Comparison of ENCODE assay signal across 1 cellular context in genomic region chr22:48954781-48955311, GRCh38.
TF ChIP-seq lines count a peak whose summit lies in the region.

No MANE protein-coding gene starts in this region.

TF ChIP-seq in HepG2, 621 proteins besides CTCF, POLR2A, EP300 and RAD21 (continued from another document):
- no peak for TF ChIP-seq TRAFD1 (CRISPR knock-in tag; IDR thresholded peaks at IDR 0.05; ENCODE audit: borderline replicate concordance)
- TF ChIP-seq ZNF224 (CRISPR knock-in tag; IDR thresholded peaks at IDR 0.05): no peak
- no peak for TF ChIP-seq FOXK1 (CRISPR knock-in tag; IDR thresholded peaks at IDR 0.05; ENCODE audit: borderline replicate concordance, low read depth)
- TF ChIP-seq IRF9 (CRISPR knock-in tag; IDR thresholded peaks at IDR 0.05; ENCODE audit: borderline replicate concordance): no peak
- TF ChIP-seq NFE2 (CRISPR knock-in tag; IDR thresholded peaks at IDR 0.05): no peak
- no peak for TF ChIP-seq DNMT3B (CRISPR knock-in tag; conservative IDR thresholded peaks at IDR 0.05)
- TF ChIP-seq PBX3 (CRISPR knock-in tag; IDR thresholded peaks at IDR 0.05; ENCODE audit: borderline replicate concordance): no peak
- no peak for TF ChIP-seq ZNF607 (CRISPR knock-in tag; IDR thresholded peaks at IDR 0.05; ENCODE audit: borderline replicate concordance)
